ENCODE assay signal across 8 cellular contexts in the genomic region with DNA sequence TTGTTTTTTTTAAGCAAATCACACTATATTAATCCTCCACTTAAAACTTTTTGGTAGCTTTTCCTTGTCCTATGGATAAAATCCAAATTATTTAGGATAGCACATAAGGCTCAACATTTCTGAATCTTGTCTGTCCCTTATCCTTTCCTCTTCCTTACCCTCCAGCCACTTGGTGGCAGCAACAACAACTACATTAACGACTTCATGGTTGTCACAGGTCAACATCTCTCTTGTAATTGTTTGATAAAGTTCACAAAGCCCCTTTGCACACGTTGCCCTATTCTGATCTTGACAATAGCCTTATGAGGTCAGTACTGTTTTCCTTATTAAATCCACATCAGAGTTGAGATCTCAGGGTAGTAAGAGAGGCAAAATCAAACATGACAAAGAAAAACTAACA.
DNase-seq lines count a peak whose midpoint lies in the region; ATAC-seq and TF ChIP-seq lines count a peak whose summit lies in the region.
"Had no signal": no experiment of that assay in that cellular context is flagged by ENCODE, and none has a peak within 500 bp of the region (broad histone marks: within the 10 kb centered on the region; RNA-seq: fewer than 3 reads in every experiment).

No MANE protein-coding gene starts in this region.

- H3K36me3 ChIP-seq in neuronal stem cell (replicated peaks in 1 of 2; ENCODE audit: control insufficient read depth in 2 of 2, insufficient read depth in 2 of 2, low read length in 2 of 2) = no peaks in the 10 kb centered on the region

- no peak overlapping the region for H3K23ac ChIP-seq in neuronal stem cell (ENCODE audit: low read depth, low read length, poor library complexity)

- no CpG with 5 or more reads among the region's 2 CpGs for WGBS in neuronal stem cell (ENCODE audit: extremely low coverage in 2 of 2, insufficient read length in 2 of 2, insufficient replicate concordance in 1 of 2), 2 donors

- no peak overlapping the region for H3K9ac ChIP-seq in neuronal stem cell (ENCODE audit: low read depth, low read length, poor library complexity)

- no peak overlapping the region for H3K4ac ChIP-seq in neuronal stem cell (ENCODE audit: low read length)

- no peak overlapping the region for H4K91ac ChIP-seq in neuronal stem cell (ENCODE audit: low read depth, low read length, poor library complexity)

- H3K18ac ChIP-seq in neuronal stem cell (ENCODE audit: low read length) = no peak overlapping the region

- H3K4me3 ChIP-seq in coronary artery (no peak overlapping the region), neuronal stem cell (ENCODE audit: low read length in 2 of 2) (no peak overlapping the region)

- peak; percentile 14 for TF ChIP-seq CTCF in coronary artery (IDR thresholded peaks at IDR 0.05)

- no peak overlapping the region for H2BK120ac ChIP-seq in neuronal stem cell (ENCODE audit: low read depth, low read length)

- H3K4me2 ChIP-seq in neuronal stem cell (ENCODE audit: insufficient read depth, low read length, poor library complexity, severe bottlenecking) = no peak overlapping the region

- peak; percentile 77 for ATAC-seq in GM18868 (IDR thresholded peaks at IDR 0.05; ENCODE audit: unreplicated experiment)

- no peak overlapping the region for H2BK15ac ChIP-seq in neuronal stem cell (ENCODE audit: low read length)

- DNase-seq in NCI-H226 (peak; percentile 2), coronary artery (ENCODE audit: low spot score) (no peak), neuronal stem cell (ENCODE audit: low spot score) (no peak), SW480 (ENCODE audit: low spot score) (no peak)
- no peak for DNase-seq in activated CD8-positive, alpha-beta memory T cell treated with anti-CD3 and anti-CD28 coated beads for 24 hours
- no peak for DNase-seq in stimulated activated CD4-positive, alpha-beta T cell treated with anti-CD3 and anti-CD28 coated beads, Interleukin-15, amount 100 ng/mL, for 24 hours
- DNase-seq: stimulated activated CD4-positive, alpha-beta T cell treated with anti-CD3 and anti-CD28 coated beads, Interleukin-4, amount 100 ng/mL, for 4 hours had no signal

- H4K8ac ChIP-seq in neuronal stem cell (ENCODE audit: low read depth, low read length) = no peak overlapping the region

- H3K4me1 ChIP-seq in neuronal stem cell (ENCODE audit: control insufficient read depth in 2 of 2, insufficient read depth in 1 of 2, low read depth in 1 of 2, low read length in 2 of 2) = no peaks in the 10 kb centered on the region

- no peak overlapping the region for H2BK5ac ChIP-seq in neuronal stem cell (ENCODE audit: low read length)

- no peak overlapping the region for H3K27ac ChIP-seq in coronary artery
- H3K27ac ChIP-seq in neuronal stem cell (replicated peaks; ENCODE audit: low read length) = no peak overlapping the region

- no peaks in the 10 kb centered on the region for H3K79me1 ChIP-seq in neuronal stem cell (ENCODE audit: low read depth, low read length)

- H2AFZ ChIP-seq in neuronal stem cell (ENCODE audit: low read length) = peak overlapping the region; percentile 13

- no peak overlapping the region for H2AK5ac ChIP-seq in neuronal stem cell (ENCODE audit: low read depth, low read length)

- H2BK12ac ChIP-seq in neuronal stem cell (ENCODE audit: low read length) = no peak overlapping the region

- no peaks in the 10 kb centered on the region for H3K27me3 ChIP-seq in neuronal stem cell (ENCODE audit: control insufficient read depth in 3 of 3, insufficient read depth in 3 of 3, low read depth in 1 of 3, low read length in 3 of 3)

- H3K14ac ChIP-seq in neuronal stem cell (ENCODE audit: low read length) = no peak overlapping the region

- no peaks in the 10 kb centered on the region for H3K9me3 ChIP-seq in neuronal stem cell (replicated peaks in 1 of 2; ENCODE audit: control insufficient read depth in 2 of 2, insufficient read depth in 1 of 2, low read depth in 1 of 2, low read length in 2 of 2)
